8 cellular contexts compared by ENCODE assay signal in the genomic region with DNA sequence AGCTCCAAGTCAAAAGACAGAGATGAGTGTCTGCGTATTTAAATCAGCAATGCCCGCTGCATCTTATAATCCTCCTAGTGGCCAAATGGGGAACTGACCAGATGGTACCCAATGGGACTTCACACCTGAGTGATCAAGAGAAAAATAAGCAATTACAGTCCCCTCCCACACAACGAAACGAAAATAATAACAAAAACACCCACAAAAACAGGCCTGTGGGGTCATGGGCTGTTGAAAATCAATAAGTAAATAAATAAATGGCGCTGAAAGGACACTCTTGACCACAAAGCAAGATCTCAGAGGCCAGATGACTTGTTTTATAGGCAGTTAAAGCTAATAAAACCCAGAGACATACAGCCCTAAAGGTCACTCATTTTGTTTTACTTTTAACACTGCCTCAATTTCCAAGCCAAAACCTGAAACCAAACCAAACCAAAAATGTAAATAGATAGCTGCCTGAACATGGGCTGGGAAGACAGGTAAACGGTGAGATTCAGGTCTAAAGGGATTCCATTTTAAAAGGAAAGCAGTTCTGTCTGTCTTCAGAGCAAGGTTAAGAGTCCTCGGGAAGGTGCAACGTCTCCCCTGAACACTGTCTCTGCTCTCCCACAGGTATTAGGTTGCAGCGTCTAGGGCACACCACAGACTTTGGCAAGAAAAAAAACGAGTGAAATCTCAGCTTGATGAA. TPM values are rescaled to one million over a fixed set of nuclear protein-coding genes. Genes with fewer than 3 reads are reported as not detected.
DNase-seq lines count a peak whose midpoint lies in the region; ATAC-seq and TF ChIP-seq lines count a peak whose summit lies in the region.

No MANE protein-coding gene starts in this region.

- peak; percentile 54 to 74 (median 68) for DNase-seq in CD4-positive, alpha-beta T cell
- DNase-seq in RKO (ENCODE audit: low spot score) = peak; percentile 83
- peak; percentile 72 for DNase-seq in activated T-helper 2 cell treated with anti-CD3 and anti-CD28 coated beads, Interferon-gamma antibody, Interleukin-2, Interleukin-4, amounts not matched to agents 10 μg/mL and 5 μg/mL and 100 μg/mL, durations not matched to agents 14 hours and 24 hours and 36 hours (ENCODE audit: low spot score)
- DNase-seq in fibroblast of pulmonary artery (ENCODE audit: low read depth) = peak; percentile 80
- DNase-seq in nephron progenitor cell = peak; percentile 77
- peak in 29 of 49 donors; percentile 1 to 70 (median 25) for DNase-seq in substantia nigra (lab: John Stamatoyannopoulos, UW)

- peak overlapping the region; percentile 91 for H3K27ac Mint-ChIP-seq in CD4-positive, alpha-beta T cell
- H3K27ac Mint-ChIP-seq in activated T-helper 2 cell treated with anti-CD3 and anti-CD28 coated beads, Interferon-gamma antibody, Interleukin-2, Interleukin-4, amounts not matched to agents 10 μg/mL and 5 μg/mL and 100 μg/mL, durations not matched to agents 14 hours and 24 hours and 36 hours = peak overlapping the region; percentile 73
- peak overlapping the region; percentile 96 for H3K27ac Mint-ChIP-seq in nephron progenitor cell

- peak; percentile 92 for TF ChIP-seq CTCF in CD4-positive, alpha-beta T cell (IDR thresholded peaks at IDR 0.05)
- TF ChIP-seq CTCF in fibroblast of pulmonary artery (IDR thresholded peaks at IDR 0.05; ENCODE audit: low read length, missing control alignments) (peak; percentile 96), nephron progenitor cell (IDR thresholded peaks at IDR 0.05) (peak; percentile 89)

- peak overlapping the region; percentile 91 for H3K4me3 Mint-ChIP-seq in CD4-positive, alpha-beta T cell
- H3K4me3 Mint-ChIP-seq in activated T-helper 2 cell treated with anti-CD3 and anti-CD28 coated beads, Interferon-gamma antibody, Interleukin-2, Interleukin-4, amounts not matched to agents 10 μg/mL and 5 μg/mL and 100 μg/mL, durations not matched to agents 14 hours and 24 hours and 36 hours (ENCODE audit: low read depth) = peak overlapping the region; percentile 81
- H3K4me3 Mint-ChIP-seq in nephron progenitor cell = peak overlapping the region; percentile 91

- H3K27ac ChIP-seq in CD4-positive, alpha-beta T cell (ENCODE audit: low read depth, low read length) = peak overlapping the region; percentile 76
- no peak overlapping the region for H3K27ac ChIP-seq in HUES6 (ENCODE audit: low read depth, low read length)
- peak overlapping the region; percentile 82 for H3K27ac ChIP-seq in substantia nigra (ENCODE audit: low read depth, low read length, poor library complexity, severe bottlenecking)

- intact Hi-C loops in CD4-positive, alpha-beta T cell (cut with DNase I, micrococcal nuclease) = loop anchor here (1.0 to 5.0 kb wide), 6 partner anchors 13 to 160 kb away; partner anchors contain the start of genes AP1G1 (in 1 of the 2), DHODH (in 1 of the 2), IST1 (in 1 of the 2) and PHLPP2 (in 1 of the 2)
- intact Hi-C loops in activated T-helper 2 cell treated with anti-CD3 and anti-CD28 coated beads, Interferon-gamma antibody, Interleukin-2, Interleukin-4, amounts not matched to agents 10 μg/mL and 5 μg/mL and 100 μg/mL, durations not matched to agents 14 hours and 24 hours and 36 hours (cut with micrococcal nuclease) = loop anchor here (5.0 kb wide), 2 partner anchors 80 to 160 kb away; partner anchors contain the start of gene PHLPP2

- no peaks in the 10 kb centered on the region for H3K27me3 ChIP-seq in CD4-positive, alpha-beta T cell (ENCODE audit: control insufficient read depth, insufficient read depth, low read length)
- H3K27me3 ChIP-seq in HUES6 (ENCODE audit: control insufficient read depth, insufficient read depth, low read length) = no peaks in the 10 kb centered on the region

- CTCF ChIA-PET in CD4-positive, alpha-beta T cell (lab: Charles Lee) = interaction anchor here (0.7 to 6.1 kb wide), 24 partner anchors 9 to 317 kb away, joined by 3 to 100 read pairs (median 6); partner anchors contain the start of genes AP1G1 and IST1

- peak overlapping the region; percentile 6 for H3K9ac ChIP-seq in HUES6 (ENCODE audit: low read length)

- H3K4me1 Mint-ChIP-seq in CD4-positive, alpha-beta T cell (ENCODE audit: low read depth) = peaks cover 59% of the 10 kb centered on the region
- H3K4me1 Mint-ChIP-seq in activated T-helper 2 cell treated with anti-CD3 and anti-CD28 coated beads, Interferon-gamma antibody, Interleukin-2, Interleukin-4, amounts not matched to agents 10 μg/mL and 5 μg/mL and 100 μg/mL, durations not matched to agents 14 hours and 24 hours and 36 hours (ENCODE audit: low read depth) = peaks cover 47% of the 10 kb centered on the region
- H3K4me1 Mint-ChIP-seq in nephron progenitor cell = peaks cover 42% of the 10 kb centered on the region

- POLR2A ChIA-PET in CD4-positive, alpha-beta T cell (lab: Charles Lee) = interaction anchor here (0.6 to 6.5 kb wide), 18 partner anchors 8 to 317 kb away, joined by 3 to 219 read pairs (median 5); partner anchors contain the start of genes AP1G1, DHX38, IST1 and TXNL4B

- ATAC-seq in CD4-positive, alpha-beta T cell (ENCODE audit: poor library complexity) = peak; percentile 58
- peak; percentile 26 for ATAC-seq in GM19463 (IDR thresholded peaks at IDR 0.05; ENCODE audit: unreplicated experiment)

- H3K9me3 ChIP-seq in CD4-positive, alpha-beta T cell (ENCODE audit: control insufficient read depth, low read length) = no peaks in the 10 kb centered on the region
- H3K9me3 ChIP-seq in HUES6 (ENCODE audit: control insufficient read depth, insufficient read depth, low read depth, low read length) = no peaks in the 10 kb centered on the region

- H3K4me3 ChIP-seq in HUES6 (ENCODE audit: low read depth, low read length) (peak overlapping the region; percentile 95), fibroblast of pulmonary artery (replicated peaks; ENCODE audit: low read depth, low read length) (peak overlapping the region; percentile 76)

- H3K36me3 ChIP-seq in HUES6 (ENCODE audit: control insufficient read depth, insufficient read depth, low read length) = peaks cover 30% of the 10 kb centered on the region

- peaks cover 40% of the 10 kb centered on the region for H3K36me3 Mint-ChIP-seq in CD4-positive, alpha-beta T cell (ENCODE audit: low read depth)
- peaks cover 24% of the 10 kb centered on the region for H3K36me3 Mint-ChIP-seq in activated T-helper 2 cell treated with anti-CD3 and anti-CD28 coated beads, Interferon-gamma antibody, Interleukin-2, Interleukin-4, amounts not matched to agents 10 μg/mL and 5 μg/mL and 100 μg/mL, durations not matched to agents 14 hours and 24 hours and 36 hours (ENCODE audit: low read depth)
- H3K36me3 Mint-ChIP-seq in nephron progenitor cell (ENCODE audit: low read depth) = peaks cover 32% of the 10 kb centered on the region

- H3K27me3 Mint-ChIP-seq in CD4-positive, alpha-beta T cell = no peaks in the 10 kb centered on the region
- peaks cover 9% of the 10 kb centered on the region for H3K27me3 Mint-ChIP-seq in activated T-helper 2 cell treated with anti-CD3 and anti-CD28 coated beads, Interferon-gamma antibody, Interleukin-2, Interleukin-4, amounts not matched to agents 10 μg/mL and 5 μg/mL and 100 μg/mL, durations not matched to agents 14 hours and 24 hours and 36 hours (ENCODE audit: low read depth)
- H3K27me3 Mint-ChIP-seq in nephron progenitor cell (ENCODE audit: low read depth, poor library complexity) = peaks cover 3% of the 10 kb centered on the region

- H3K9me3 Mint-ChIP-seq in CD4-positive, alpha-beta T cell = no peaks in the 10 kb centered on the region
- no peaks in the 10 kb centered on the region for H3K9me3 Mint-ChIP-seq in activated T-helper 2 cell treated with anti-CD3 and anti-CD28 coated beads, Interferon-gamma antibody, Interleukin-2, Interleukin-4, amounts not matched to agents 10 μg/mL and 5 μg/mL and 100 μg/mL, durations not matched to agents 14 hours and 24 hours and 36 hours
- H3K9me3 Mint-ChIP-seq in nephron progenitor cell = no peaks in the 10 kb centered on the region

- H3K4me1 ChIP-seq in HUES6 (ENCODE audit: control insufficient read depth, insufficient read depth, low read length) = peaks cover 25% of the 10 kb centered on the region

RNA-seq across cellular contexts. Expression of gene ZNF821, which starts 1.3 kb away (rescaled TPM):
- total RNA-seq in CD4-positive, alpha-beta T cell = 10 to 100 TPM; 17.3 to 18.3 TPM
- total RNA-seq in activated T-helper 2 cell treated with anti-CD3 and anti-CD28 coated beads, Interferon-gamma antibody, Interleukin-2, Interleukin-4, amounts not matched to agents 10 μg/mL and 5 μg/mL and 100 μg/mL, durations not matched to agents 14 hours and 24 hours and 36 hours = 7.9 and 9.2 TPM in 2 replicates

RNA-seq across cellular contexts. Expression of gene IST1, which starts 12.7 kb away (rescaled TPM):
- total RNA-seq in CD4-positive, alpha-beta T cell = 100 to 1,000 TPM; 411 to 412 TPM
- 158 and 167 TPM in 2 replicates for total RNA-seq in activated T-helper 2 cell treated with anti-CD3 and anti-CD28 coated beads, Interferon-gamma antibody, Interleukin-2, Interleukin-4, amounts not matched to agents 10 μg/mL and 5 μg/mL and 100 μg/mL, durations not matched to agents 14 hours and 24 hours and 36 hours

RNA-seq across cellular contexts. Expression of gene ATXN1L, which starts 36.9 kb away (rescaled TPM):
- 10 to 100 TPM; 61.0 to 61.1 TPM for total RNA-seq in CD4-positive, alpha-beta T cell
- total RNA-seq in activated T-helper 2 cell treated with anti-CD3 and anti-CD28 coated beads, Interferon-gamma antibody, Interleukin-2, Interleukin-4, amounts not matched to agents 10 μg/mL and 5 μg/mL and 100 μg/mL, durations not matched to agents 14 hours and 24 hours and 36 hours = 17.2 and 19.7 TPM in 2 replicates

Comparison
In these comparisons a context has a peak if more than half of its experiments do, and no peak if none do; other contexts are left out.
1. DNase-seq: peak in every context shown above with its lines; median percentile 83 in RKO; 80 in fibroblast of pulmonary artery; 77 in nephron progenitor cell; 72 in activated T-helper 2 cell treated with anti-CD3 and anti-CD28 coated beads, Interferon-gamma antibody, Interleukin-2, Interleukin-4, amounts not matched to agents 10 μg/mL and 5 μg/mL and 100 μg/mL, durations not matched to agents 14 hours and 24 hours and 36 hours; 68 in CD4-positive, alpha-beta T cell; 25 in substantia nigra.